Comparison of ENCODE assay signal across 2 cellular contexts in genomic region chr5:176874198-176874780, GRCh38.
TF ChIP-seq lines count a peak whose summit lies in the region.

No MANE protein-coding gene starts in this region.

TF ChIP-seq in HepG2, 621 proteins besides CTCF, POLR2A, EP300 and RAD21:
- TF ChIP-seq NFYB (CRISPR knock-in tag; IDR thresholded peaks at IDR 0.05) (no peak), ZNF546 (CRISPR knock-in tag; conservative IDR thresholded peaks at IDR 0.05) (no peak), NFKBIZ (CRISPR knock-in tag; IDR thresholded peaks at IDR 0.05) (no peak), SAFB2 (CRISPR knock-in tag; IDR thresholded peaks at IDR 0.05; ENCODE audit: borderline replicate concordance, low read depth) (no peak), ZBTB42 (CRISPR knock-in tag; IDR thresholded peaks at IDR 0.05) (no peak)

TF ChIP-seq in H1, 55 proteins besides CTCF, POLR2A, EP300 and RAD21:
- TF ChIP-seq CBX5 (IDR thresholded peaks at IDR 0.05; ENCODE audit: low read depth, low read length) (no peak), CBX8 (IDR thresholded peaks at IDR 0.05; ENCODE audit: borderline replicate concordance, low read depth, low read length) (no peak), RBBP5 (IDR thresholded peaks at IDR 0.05; ENCODE audit: borderline replicate concordance, low read depth, low read length) (no peak), TCF12 (IDR thresholded peaks at IDR 0.05; ENCODE audit: low read depth, low read length) (no peak), GABPA (IDR thresholded peaks at IDR 0.05; ENCODE audit: borderline replicate concordance, insufficient read depth, low read length) (no peak), SUZ12 (IDR thresholded peaks at IDR 0.05; ENCODE audit: low read length) (no peak)
